ENCODE assay signal across 1 cellular context in genomic region chr1:200366577-200367253, GRCh38.
TF ChIP-seq lines count a peak whose summit lies in the region.

No MANE protein-coding gene starts in this region.

TF ChIP-seq in H1, 55 proteins besides CTCF, POLR2A, EP300 and RAD21 (continued from another document):
- TF ChIP-seq ZNF274 (IDR thresholded peaks at IDR 0.05; ENCODE audit: borderline replicate concordance, extremely low read depth, low read length) (no peak), MAFK (IDR thresholded peaks at IDR 0.05; ENCODE audit: low read depth, low read length) (no peak), EZH2 (IDR thresholded peaks at IDR 0.05; ENCODE audit: low read depth, low read length, severe bottlenecking) (no peak), PHF8 (conservative IDR thresholded peaks at IDR 0.05; ENCODE audit: low read depth, low read length) (no peak), BRCA1 (IDR thresholded peaks at IDR 0.05; ENCODE audit: low read depth, low read length) (no peak), CHD2 (IDR thresholded peaks at IDR 0.05; ENCODE audit: low read length) (no peak), SP2 (IDR thresholded peaks at IDR 0.05; ENCODE audit: low read length) (no peak), SIN3A (conservative IDR thresholded peaks at IDR 0.05 in 1 of 2, IDR thresholded peaks at IDR 0.05 in 1 of 2; ENCODE audit: low read depth in 1 of 2, low read length in 2 of 2) (no peak), POLR2AphosphoS5 (IDR thresholded peaks at IDR 0.05; ENCODE audit: low read depth, low read length) (no peak)
